In the genomic region with DNA sequence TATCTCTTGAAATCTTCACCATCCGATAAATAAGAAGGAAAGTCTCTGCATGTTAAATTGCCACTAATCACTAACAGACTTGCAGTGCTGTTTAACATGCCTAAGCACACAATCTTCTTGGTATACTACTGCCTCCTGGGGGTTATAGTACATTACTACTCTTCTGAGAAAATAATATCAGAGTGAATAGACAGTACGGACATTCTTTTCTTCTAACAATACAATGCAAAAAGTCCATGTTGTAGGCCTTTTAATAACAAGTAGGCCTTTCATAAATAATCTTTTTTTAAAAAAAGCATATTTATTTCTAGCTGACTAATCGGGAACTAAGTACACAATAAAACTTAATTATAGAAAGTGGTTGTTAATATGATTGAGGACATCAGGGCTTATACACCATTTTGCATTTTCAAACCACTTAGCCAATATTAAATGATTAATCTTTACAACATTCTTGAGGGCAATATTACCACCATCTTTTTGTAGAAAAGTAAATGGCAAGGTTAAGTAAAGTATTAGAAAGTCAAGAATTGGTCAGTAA, we compare ENCODE assay signal across 9 cellular contexts.
DNase-seq lines count a peak whose midpoint lies in the region; ATAC-seq, FAIRE-seq and TF ChIP-seq lines count a peak whose summit lies in the region.
"Had no signal": no experiment of that assay in that cellular context is flagged by ENCODE, and none has a peak within 500 bp of the region (broad histone marks: within the 10 kb centered on the region; RNA-seq: fewer than 3 reads in every experiment).

No MANE protein-coding gene starts in this region.

- H3K9me3 ChIP-seq in left lung (no peaks in the 10 kb centered on the region), vagina (no peaks in the 10 kb centered on the region), MG63 (no peaks in the 10 kb centered on the region)
- H3K9me3 ChIP-seq: SJSA1 had no signal

- peak; percentile 88 for TF ChIP-seq CTCF in D721Med (IDR thresholded peaks at IDR 0.05; ENCODE audit: insufficient read depth, missing control alignments)
- peak; percentile 58 to 68 for TF ChIP-seq CTCF in left lung (IDR thresholded peaks at IDR 0.05)
- peak; percentile 69 to 84 (median 71) for TF ChIP-seq CTCF in vagina (IDR thresholded peaks at IDR 0.05)

- H3K27me3 ChIP-seq in left lung (no peaks in the 10 kb centered on the region), vagina (no peaks in the 10 kb centered on the region), MG63 (no peaks in the 10 kb centered on the region)
- H3K27me3 ChIP-seq: SJSA1 had no signal

- DNase-seq in D721Med (ENCODE audit: insufficient read length, low spot score) (no peak), HuH-7 (ENCODE audit: low spot score) (peak; percentile 19), NOMO-1 treated with dmso at 0.1 percent for 144 hours (lab: John Stamatoyannopoulos, UW; ENCODE audit: unreplicated experiment) (peak; percentile 7), cerebellum (ENCODE audit: low spot score) (peak; percentile 44), left lung (no peak), vagina (ENCODE audit: extremely low spot score in 2 of 2) (no peak), MG63 (no peak)

- intact Hi-C loops in left lung (cut with DNase I), result loop anchor here in 1 of 2 donors (10.0 kb wide), 1 partner anchor 540 kb away; no protein-coding TSS in a partner anchor
- intact Hi-C loops in vagina (cut with DNase I), result loop anchor here (10.0 kb wide), 2 partner anchors 540 to 570 kb away; no protein-coding TSS in a partner anchor

- peak; percentile 46 for FAIRE-seq in D721Med (lab: Jason Lieb, UNC)

- ATAC-seq in left lung (peak; percentile 98), GM19328 (IDR thresholded peaks at IDR 0.05; ENCODE audit: unreplicated experiment) (no peak)

- no peak overlapping the region for H3K27ac ChIP-seq in left lung
- no peak overlapping the region for H3K27ac ChIP-seq in vagina
- H3K27ac ChIP-seq: SJSA1 had no signal

- no peaks in the 10 kb centered on the region for H3K36me3 ChIP-seq in left lung
- no peaks in the 10 kb centered on the region for H3K36me3 ChIP-seq in vagina
- no peaks in the 10 kb centered on the region for H3K36me3 ChIP-seq in MG63
- H3K36me3 ChIP-seq: SJSA1 had no signal

- TF ChIP-seq POLR2A in vagina (IDR thresholded peaks at IDR 0.05), result no peak

- H3K4me1 ChIP-seq in left lung (peaks cover 0 to 4% of the 10 kb centered on the region in 2 donors), vagina (peaks cover 6% of the 10 kb centered on the region)
- H3K4me1 ChIP-seq: SJSA1 had no signal

- H3K4me3 ChIP-seq in left lung (no peak overlapping the region), vagina (no peak overlapping the region), MG63 (no peak overlapping the region)
- H3K4me3 ChIP-seq: SJSA1 had no signal

Comparison
In these comparisons a context has a peak if more than half of its experiments do, and no peak if none do; other contexts are left out.
1. DNase-seq: peak in HuH-7 (single experiment), NOMO-1 treated with dmso at 0.1 percent for 144 hours (single experiment) and cerebellum (single experiment); none in D721Med (single experiment), left lung (0 of 2), vagina (0 of 2) and MG63 (single experiment).
2. Peak in every context shown above with its lines, with median percentiles within 50 percentile points of each other: CTCF ChIP-seq.